1 cellular context compared by ENCODE assay signal in the genomic region with DNA sequence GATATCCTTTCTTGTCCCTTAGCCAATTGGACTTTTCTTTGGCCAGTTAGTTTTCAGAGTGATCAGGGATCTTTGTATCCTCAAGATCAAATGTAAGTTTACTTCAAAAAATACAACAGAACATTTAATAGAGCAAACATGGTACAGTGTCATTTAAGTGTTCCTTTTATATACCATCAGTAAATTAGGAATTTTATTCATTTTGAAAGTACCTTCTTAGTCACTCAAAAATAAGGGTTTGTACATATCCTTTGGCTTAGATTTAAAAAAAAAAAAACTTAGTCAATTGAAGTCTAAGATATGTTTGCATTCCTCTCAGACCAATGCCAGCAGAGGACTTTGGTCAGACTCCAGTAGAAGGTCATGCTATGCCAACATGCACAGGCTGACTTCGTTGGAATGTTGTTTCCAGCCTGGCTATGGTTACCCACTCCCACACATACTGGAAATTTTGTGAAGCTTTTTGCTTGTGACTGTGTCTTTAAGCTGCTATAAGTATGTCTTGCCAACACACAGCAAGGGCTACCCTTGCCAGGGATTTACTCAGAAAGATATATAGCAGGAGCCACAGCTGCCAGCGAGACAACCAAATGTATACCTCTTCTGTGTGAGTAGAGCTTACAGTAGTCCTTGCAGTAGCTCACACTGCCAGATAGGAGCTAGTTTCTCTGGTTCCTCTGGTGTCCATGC.
TF ChIP-seq lines count a peak whose summit lies in the region.

No MANE protein-coding gene starts in this region.

TF ChIP-seq in HepG2, 621 proteins besides CTCF, POLR2A, EP300 and RAD21 (continued from another document and continues in another):
- TF ChIP-seq, protein P1, sequence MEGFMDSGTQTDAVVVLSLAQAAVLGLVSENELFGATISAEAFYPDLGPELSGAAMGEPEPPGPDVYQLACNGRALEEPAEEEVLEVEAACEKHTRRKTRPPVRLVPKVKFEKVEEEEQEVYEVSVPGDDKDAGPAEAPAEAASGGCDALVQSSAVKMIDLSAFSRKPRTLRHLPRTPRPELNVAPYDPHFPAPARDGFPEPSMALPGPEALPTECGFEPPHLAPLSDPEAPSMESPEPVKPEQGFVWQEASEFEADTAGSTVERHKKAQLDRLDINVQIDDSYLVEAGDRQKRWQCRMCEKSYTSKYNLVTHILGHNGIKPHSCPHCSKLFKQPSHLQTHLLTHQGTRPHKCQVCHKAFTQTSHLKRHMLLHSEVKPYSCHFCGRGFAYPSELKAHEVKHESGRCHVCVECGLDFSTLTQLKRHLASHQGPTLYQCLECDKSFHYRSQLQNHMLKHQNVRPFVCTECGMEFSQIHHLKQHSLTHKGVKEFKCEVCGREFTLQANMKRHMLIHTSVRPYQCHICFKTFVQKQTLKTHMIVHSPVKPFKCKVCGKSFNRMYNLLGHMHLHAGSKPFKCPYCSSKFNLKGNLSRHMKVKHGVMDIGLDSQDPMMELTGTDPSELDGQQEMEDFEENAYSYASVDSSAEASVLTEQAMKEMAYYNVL (CRISPR knock-in tag; IDR thresholded peaks at IDR 0.05; ENCODE audit: borderline replicate concordance), result no peak
- TF ChIP-seq, protein P2, sequence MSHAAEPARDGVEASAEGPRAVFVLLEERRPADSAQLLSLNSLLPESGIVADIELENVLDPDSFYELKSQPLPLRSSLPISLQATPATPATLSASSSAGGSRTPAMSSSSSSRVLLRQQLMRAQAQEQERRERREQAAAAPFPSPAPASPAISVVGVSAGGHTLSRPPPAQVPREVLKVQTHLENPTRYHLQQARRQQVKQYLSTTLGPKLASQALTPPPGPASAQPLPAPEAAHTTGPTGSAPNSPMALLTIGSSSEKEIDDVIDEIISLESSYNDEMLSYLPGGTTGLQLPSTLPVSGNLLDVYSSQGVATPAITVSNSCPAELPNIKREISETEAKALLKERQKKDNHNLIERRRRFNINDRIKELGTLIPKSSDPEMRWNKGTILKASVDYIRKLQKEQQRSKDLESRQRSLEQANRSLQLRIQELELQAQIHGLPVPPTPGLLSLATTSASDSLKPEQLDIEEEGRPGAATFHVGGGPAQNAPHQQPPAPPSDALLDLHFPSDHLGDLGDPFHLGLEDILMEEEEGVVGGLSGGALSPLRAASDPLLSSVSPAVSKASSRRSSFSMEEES (CRISPR knock-in tag; IDR thresholded peaks at IDR 0.05), result peak; percentile 43; the same call in 1 of the 2 replicates
- TF ChIP-seq FOXA1 (IDR thresholded peaks at IDR 0.05) (no peak), FOXA1 (CRISPR knock-in tag; IDR thresholded peaks at IDR 0.05) (peak; percentile 84), FOXA3 (CRISPR knock-in tag; IDR thresholded peaks at IDR 0.05) (peak; percentile 85), NR2F2 (IDR thresholded peaks at IDR 0.05; ENCODE audit: borderline replicate concordance, low read depth) (peak; percentile 88), ZNF577 (CRISPR knock-in tag; IDR thresholded peaks at IDR 0.05; ENCODE audit: borderline replicate concordance, low read depth) (no peak), ZMYM3 (CRISPR knock-in tag; IDR thresholded peaks at IDR 0.05) (no peak), SOX6 (IDR thresholded peaks at IDR 0.05) (no peak), SOX6 (CRISPR knock-in tag; IDR thresholded peaks at IDR 0.05) (peak; percentile 57), RNF2 (conservative IDR thresholded peaks at IDR 0.05; ENCODE audit: low read depth) (no peak), ZNF777 (CRISPR knock-in tag; IDR thresholded peaks at IDR 0.05) (no peak), THYN1 (CRISPR knock-in tag; IDR thresholded peaks at IDR 0.05; ENCODE audit: borderline replicate concordance, low read depth) (no peak), KLF13 (CRISPR knock-in tag; IDR thresholded peaks at IDR 0.05) (no peak), HNF4G (IDR thresholded peaks at IDR 0.05; ENCODE audit: borderline replicate concordance, low read depth, low read length) (peak; percentile 90), HNF4G (CRISPR knock-in tag; IDR thresholded peaks at IDR 0.05; ENCODE audit: borderline replicate concordance, low read depth) (no peak), XRCC5 (optimal IDR thresholded peaks at IDR 0.05; ENCODE audit: low read length) (no peak), RBFOX2 (IDR thresholded peaks at IDR 0.05; ENCODE audit: low read depth, low read length) (no peak), NCOA2 (CRISPR knock-in tag; IDR thresholded peaks at IDR 0.05) (peak; percentile 73), ZNF264 (CRISPR knock-in tag; IDR thresholded peaks at IDR 0.05) (peak; percentile 53; the same call in 1 of the 2 replicates), DPF2 (CRISPR knock-in tag; IDR thresholded peaks at IDR 0.05; ENCODE audit: borderline replicate concordance, low read depth) (peak; percentile 81), FOXP1 (IDR thresholded peaks at IDR 0.05) (no peak), FOXP1 (CRISPR knock-in tag; IDR thresholded peaks at IDR 0.05) (peak; percentile 36; the same call in 1 of the 2 replicates), TARDBP (CRISPR knock-in tag; IDR thresholded peaks at IDR 0.05) (peak; percentile 55; the same call in 1 of the 2 replicates), NCOR1 (IDR thresholded peaks at IDR 0.05; ENCODE audit: borderline replicate concordance, low read length) (peak; percentile 81), MIXL1 (CRISPR knock-in tag; IDR thresholded peaks at IDR 0.05) (peak; percentile 44; the same call in 1 of the 2 replicates), HDAC1 (CRISPR knock-in tag; IDR thresholded peaks at IDR 0.05) (peak; percentile 31; the same call in 1 of the 2 replicates)
- TF ChIP-seq, protein P3, sequence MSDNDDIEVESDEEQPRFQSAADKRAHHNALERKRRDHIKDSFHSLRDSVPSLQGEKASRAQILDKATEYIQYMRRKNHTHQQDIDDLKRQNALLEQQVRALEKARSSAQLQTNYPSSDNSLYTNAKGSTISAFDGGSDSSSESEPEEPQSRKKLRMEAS (IDR thresholded peaks at IDR 0.05), result peak; percentile 46; the same call in 1 of the 2 replicates
- TF ChIP-seq, protein P4, sequence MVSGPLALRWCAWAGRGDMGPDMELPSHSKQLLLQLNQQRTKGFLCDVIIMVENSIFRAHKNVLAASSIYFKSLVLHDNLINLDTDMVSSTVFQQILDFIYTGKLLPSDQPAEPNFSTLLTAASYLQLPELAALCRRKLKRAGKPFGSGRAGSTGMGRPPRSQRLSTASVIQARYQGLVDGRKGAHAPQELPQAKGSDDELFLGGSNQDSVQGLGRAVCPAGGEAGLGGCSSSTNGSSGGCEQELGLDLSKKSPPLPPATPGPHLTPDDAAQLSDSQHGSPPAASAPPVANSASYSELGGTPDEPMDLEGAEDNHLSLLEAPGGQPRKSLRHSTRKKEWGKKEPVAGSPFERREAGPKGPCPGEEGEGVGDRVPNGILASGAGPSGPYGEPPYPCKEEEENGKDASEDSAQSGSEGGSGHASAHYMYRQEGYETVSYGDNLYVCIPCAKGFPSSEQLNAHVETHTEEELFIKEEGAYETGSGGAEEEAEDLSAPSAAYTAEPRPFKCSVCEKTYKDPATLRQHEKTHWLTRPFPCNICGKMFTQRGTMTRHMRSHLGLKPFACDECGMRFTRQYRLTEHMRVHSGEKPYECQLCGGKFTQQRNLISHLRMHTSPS (CRISPR knock-in tag; IDR thresholded peaks at IDR 0.05; ENCODE audit: low read depth), result peak; percentile 86
- TF ChIP-seq, protein P5, sequence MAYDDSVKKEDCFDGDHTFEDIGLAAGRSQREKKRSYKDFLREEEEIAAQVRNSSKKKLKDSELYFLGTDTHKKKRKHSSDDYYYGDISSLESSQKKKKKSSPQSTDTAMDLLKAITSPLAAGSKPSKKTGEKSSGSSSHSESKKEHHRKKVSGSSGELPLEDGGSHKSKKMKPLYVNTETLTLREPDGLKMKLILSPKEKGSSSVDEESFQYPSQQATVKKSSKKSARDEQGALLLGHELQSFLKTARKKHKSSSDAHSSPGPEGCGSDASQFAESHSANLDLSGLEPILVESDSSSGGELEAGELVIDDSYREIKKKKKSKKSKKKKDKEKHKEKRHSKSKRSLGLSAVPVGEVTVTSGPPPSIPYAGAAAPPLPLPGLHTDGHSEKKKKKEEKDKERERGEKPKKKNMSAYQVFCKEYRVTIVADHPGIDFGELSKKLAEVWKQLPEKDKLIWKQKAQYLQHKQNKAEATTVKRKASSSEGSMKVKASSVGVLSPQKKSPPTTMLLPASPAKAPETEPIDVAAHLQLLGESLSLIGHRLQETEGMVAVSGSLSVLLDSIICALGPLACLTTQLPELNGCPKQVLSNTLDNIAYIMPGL (CRISPR knock-in tag; IDR thresholded peaks at IDR 0.05; ENCODE audit: borderline replicate concordance in 1 of 2, low read depth in 1 of 2), result peak in 1 of 2 experiments; percentile 36; a peak in 1 of 4 replicates
- TF ChIP-seq, protein P6, sequence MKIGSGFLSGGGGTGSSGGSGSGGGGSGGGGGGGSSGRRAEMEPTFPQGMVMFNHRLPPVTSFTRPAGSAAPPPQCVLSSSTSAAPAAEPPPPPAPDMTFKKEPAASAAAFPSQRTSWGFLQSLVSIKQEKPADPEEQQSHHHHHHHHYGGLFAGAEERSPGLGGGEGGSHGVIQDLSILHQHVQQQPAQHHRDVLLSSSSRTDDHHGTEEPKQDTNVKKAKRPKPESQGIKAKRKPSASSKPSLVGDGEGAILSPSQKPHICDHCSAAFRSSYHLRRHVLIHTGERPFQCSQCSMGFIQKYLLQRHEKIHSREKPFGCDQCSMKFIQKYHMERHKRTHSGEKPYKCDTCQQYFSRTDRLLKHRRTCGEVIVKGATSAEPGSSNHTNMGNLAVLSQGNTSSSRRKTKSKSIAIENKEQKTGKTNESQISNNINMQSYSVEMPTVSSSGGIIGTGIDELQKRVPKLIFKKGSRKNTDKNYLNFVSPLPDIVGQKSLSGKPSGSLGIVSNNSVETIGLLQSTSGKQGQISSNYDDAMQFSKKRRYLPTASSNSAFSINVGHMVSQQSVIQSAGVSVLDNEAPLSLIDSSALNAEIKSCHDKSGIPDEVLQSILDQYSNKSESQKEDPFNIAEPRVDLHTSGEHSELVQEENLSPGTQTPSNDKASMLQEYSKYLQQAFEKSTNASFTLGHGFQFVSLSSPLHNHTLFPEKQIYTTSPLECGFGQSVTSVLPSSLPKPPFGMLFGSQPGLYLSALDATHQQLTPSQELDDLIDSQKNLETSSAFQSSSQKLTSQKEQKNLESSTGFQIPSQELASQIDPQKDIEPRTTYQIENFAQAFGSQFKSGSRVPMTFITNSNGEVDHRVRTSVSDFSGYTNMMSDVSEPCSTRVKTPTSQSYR (CRISPR knock-in tag; IDR thresholded peaks at IDR 0.05; ENCODE audit: borderline replicate concordance), result peak; percentile 41; the same call in 1 of the 2 replicates
- TF ChIP-seq, protein P7, sequence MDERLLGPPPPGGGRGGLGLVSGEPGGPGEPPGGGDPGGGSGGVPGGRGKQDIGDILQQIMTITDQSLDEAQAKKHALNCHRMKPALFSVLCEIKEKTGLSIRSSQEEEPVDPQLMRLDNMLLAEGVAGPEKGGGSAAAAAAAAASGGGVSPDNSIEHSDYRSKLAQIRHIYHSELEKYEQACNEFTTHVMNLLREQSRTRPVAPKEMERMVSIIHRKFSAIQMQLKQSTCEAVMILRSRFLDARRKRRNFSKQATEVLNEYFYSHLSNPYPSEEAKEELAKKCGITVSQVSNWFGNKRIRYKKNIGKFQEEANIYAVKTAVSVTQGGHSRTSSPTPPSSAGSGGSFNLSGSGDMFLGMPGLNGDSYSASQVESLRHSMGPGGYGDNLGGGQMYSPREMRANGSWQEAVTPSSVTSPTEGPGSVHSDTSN (CRISPR knock-in tag; IDR thresholded peaks at IDR 0.05), result no peak
- TF ChIP-seq, protein P8, sequence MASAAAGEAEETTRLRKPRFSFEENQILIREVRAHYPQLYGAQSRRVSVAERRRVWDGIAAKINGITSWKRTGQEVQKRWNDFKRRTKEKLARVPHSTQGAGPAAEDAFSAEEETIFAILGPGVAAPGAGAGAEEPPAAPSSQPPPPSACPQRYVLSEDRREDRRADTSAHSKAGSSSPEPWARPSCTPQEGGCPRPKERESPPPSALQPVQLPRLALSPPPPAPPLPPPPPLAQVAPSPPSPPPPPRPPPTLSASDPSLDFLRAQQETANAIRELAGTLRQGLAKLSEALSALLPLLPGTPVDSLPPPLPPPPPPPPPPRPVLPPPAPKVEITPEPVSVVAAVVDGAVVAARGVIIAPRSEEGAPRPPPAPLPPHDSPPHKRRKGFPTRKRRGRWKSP (CRISPR knock-in tag; IDR thresholded peaks at IDR 0.05), result 0 out of 2 replicates have a peak, but pooled peaks have one; percentile 35
- TF ChIP-seq, protein P9, sequence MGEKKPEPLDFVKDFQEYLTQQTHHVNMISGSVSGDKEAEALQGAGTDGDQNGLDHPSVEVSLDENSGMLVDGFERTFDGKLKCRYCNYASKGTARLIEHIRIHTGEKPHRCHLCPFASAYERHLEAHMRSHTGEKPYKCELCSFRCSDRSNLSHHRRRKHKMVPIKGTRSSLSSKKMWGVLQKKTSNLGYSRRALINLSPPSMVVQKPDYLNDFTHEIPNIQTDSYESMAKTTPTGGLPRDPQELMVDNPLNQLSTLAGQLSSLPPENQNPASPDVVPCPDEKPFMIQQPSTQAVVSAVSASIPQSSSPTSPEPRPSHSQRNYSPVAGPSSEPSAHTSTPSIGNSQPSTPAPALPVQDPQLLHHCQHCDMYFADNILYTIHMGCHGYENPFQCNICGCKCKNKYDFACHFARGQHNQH (CRISPR knock-in tag; IDR thresholded peaks at IDR 0.05), result peak; percentile 71
- TF ChIP-seq, protein P10, sequence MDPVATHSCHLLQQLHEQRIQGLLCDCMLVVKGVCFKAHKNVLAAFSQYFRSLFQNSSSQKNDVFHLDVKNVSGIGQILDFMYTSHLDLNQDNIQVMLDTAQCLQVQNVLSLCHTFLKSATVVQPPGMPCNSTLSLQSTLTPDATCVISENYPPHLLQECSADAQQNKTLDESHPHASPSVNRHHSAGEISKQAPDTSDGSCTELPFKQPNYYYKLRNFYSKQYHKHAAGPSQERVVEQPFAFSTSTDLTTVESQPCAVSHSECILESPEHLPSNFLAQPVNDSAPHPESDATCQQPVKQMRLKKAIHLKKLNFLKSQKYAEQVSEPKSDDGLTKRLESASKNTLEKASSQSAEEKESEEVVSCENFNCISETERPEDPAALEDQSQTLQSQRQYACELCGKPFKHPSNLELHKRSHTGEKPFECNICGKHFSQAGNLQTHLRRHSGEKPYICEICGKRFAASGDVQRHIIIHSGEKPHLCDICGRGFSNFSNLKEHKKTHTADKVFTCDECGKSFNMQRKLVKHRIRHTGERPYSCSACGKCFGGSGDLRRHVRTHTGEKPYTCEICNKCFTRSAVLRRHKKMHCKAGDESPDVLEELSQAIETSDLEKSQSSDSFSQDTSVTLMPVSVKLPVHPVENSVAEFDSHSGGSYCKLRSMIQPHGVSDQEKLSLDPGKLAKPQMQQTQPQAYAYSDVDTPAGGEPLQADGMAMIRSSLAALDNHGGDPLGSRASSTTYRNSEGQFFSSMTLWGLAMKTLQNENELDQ (CRISPR knock-in tag; IDR thresholded peaks at IDR 0.05; ENCODE audit: borderline replicate concordance), result no peak
- TF ChIP-seq, protein P11, sequence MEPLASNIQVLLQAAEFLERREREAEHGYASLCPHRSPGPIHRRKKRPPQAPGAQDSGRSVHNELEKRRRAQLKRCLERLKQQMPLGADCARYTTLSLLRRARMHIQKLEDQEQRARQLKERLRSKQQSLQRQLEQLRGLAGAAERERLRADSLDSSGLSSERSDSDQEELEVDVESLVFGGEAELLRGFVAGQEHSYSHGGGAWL (CRISPR knock-in tag; IDR thresholded peaks at IDR 0.05), result no peak
